Comparison of ENCODE assay signal across 20 cellular contexts in genomic region chr14:61298834-61299233, GRCh38. TPM values are rescaled to one million over a fixed set of nuclear protein-coding genes. Genes with fewer than 3 reads are reported as not detected.
"Had no signal": no experiment of that assay in that cellular context is flagged by ENCODE, and none has a peak within 500 bp of the region (broad histone marks: within the 10 kb centered on the region; RNA-seq: fewer than 3 reads in every experiment).

No MANE protein-coding gene starts in this region.

- DNase-seq: activated CD4-positive, alpha-beta T cell treated with anti-CD3 and anti-CD28 coated beads for 1 hour; activated CD4-positive, alpha-beta T cell treated with anti-CD3 and anti-CD28 coated beads, Interleukin-2, amount 50 U/mL, for 48 hours; activated gamma-delta T cell; activated T-cell treated with anti-CD3 and anti-CD28 coated beads, Interleukin-2, amount 50 U/mL, for 48 hours; adrenal gland; esophagus squamous epithelium; hypothalamus; kidney; left ventricle myocardium inferior; mesenchymal stem cell; occipital lobe; stimulated activated CD4-positive, alpha-beta T cell treated with anti-CD3 and anti-CD28 coated beads, Interleukin-4, amount 100 ng/mL, for 24 hours; T-helper 1 cell; transverse colon had no signal

- H3K4me3 Mint-ChIP-seq: nephron had no signal

- H3K4me3 ChIP-seq: adrenal gland, cardiac muscle cell, esophagus squamous epithelium, left ventricle myocardium inferior, right atrium auricular region, transverse colon had no signal

- FAIRE-seq: colon, kidney had no signal

- H3K4me1 Mint-ChIP-seq: nephron had no signal

- H3K27ac ChIP-seq: adrenal gland, cardiac muscle cell, esophagus squamous epithelium, left ventricle myocardium inferior, right atrium auricular region, transverse colon had no signal

- H3K27ac Mint-ChIP-seq: nephron, progenitor cell of endocrine pancreas had no signal

- H3K36me3 ChIP-seq: adrenal gland, cardiac muscle cell, esophagus squamous epithelium, left ventricle myocardium inferior, right atrium auricular region, transverse colon had no signal

- H3K9me3 ChIP-seq: esophagus squamous epithelium, right atrium auricular region, transverse colon had no signal

- H3K27me3 ChIP-seq: adrenal gland, cardiac muscle cell, esophagus squamous epithelium, right atrium auricular region, transverse colon had no signal

RNA-seq across cellular contexts. Expression of gene TMEM30B, which starts 17.7 kb away (rescaled TPM):
- total RNA-seq: fibroblast of villous mesenchyme had no signal
